In the genomic region with DNA sequence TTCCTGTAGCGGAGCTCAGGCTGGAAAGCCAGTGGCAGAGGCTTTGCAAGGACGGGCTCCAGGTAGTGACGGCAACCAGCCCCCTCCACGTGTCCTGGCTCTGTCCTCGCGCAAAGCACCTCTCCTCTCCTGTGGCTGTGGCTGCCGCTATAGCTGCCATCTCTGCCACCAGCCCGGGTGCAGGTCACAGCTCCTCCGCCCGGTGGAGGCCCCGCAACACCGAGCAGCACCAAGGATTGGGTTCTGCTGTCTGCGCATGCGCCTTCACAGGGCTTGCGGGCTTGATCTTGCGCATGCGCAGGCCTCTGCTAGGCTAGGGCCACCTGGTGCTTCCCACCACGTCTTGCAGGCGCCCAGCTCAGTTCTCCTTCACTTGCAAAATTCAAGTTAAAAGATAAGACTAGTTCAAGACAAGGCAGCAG, we compare ENCODE assay signal across 8 cellular contexts.
DNase-seq lines count a peak whose midpoint lies in the region; ATAC-seq and FAIRE-seq lines count a peak whose summit lies in the region.

No MANE protein-coding gene starts in this region.

- FAIRE-seq in HTR-8/SVneo (lab: Jason Lieb, UNC) = peak; percentile 64

- H3K27me3 Mint-ChIP-seq in activated naive CD8-positive, alpha-beta T cell treated with anti-CD3 and anti-CD28 coated beads, Interleukin-2, amount 10 ng/mL, durations not matched to agents 7 days and 5 days = no peaks in the 10 kb centered on the region
- H3K27me3 Mint-ChIP-seq in naive B cell = peaks cover 8 to 11% (median 10%) of the 10 kb centered on the region in 3 donors

- DNase-seq in AG08396 (ENCODE audit: low spot score) (peak; percentile 38), HTR-8/SVneo (ENCODE audit: insufficient read length, low spot score) (peak; percentile 85), naive B cell (peak; percentile 44), LoVo (ENCODE audit: low spot score) (no peak), mesenteric fat pad (ENCODE audit: low spot score) (no peak), cerebellar nuclear complex (lab: John Stamatoyannopoulos, UW) (no peak)
- DNase-seq in activated naive CD8-positive, alpha-beta T cell treated with anti-CD3 and anti-CD28 coated beads, Interleukin-2, amount 10 ng/mL, durations not matched to agents 7 days and 5 days = peak; percentile 60

- H3K4me1 Mint-ChIP-seq in activated naive CD8-positive, alpha-beta T cell treated with anti-CD3 and anti-CD28 coated beads, Interleukin-2, amount 10 ng/mL, durations not matched to agents 7 days and 5 days = no peaks in the 10 kb centered on the region
- no peaks in the 10 kb centered on the region for H3K4me1 Mint-ChIP-seq in naive B cell

- no peaks in the 10 kb centered on the region for H3K9me3 Mint-ChIP-seq in activated naive CD8-positive, alpha-beta T cell treated with anti-CD3 and anti-CD28 coated beads, Interleukin-2, amount 10 ng/mL, durations not matched to agents 7 days and 5 days
- H3K9me3 Mint-ChIP-seq in naive B cell = peaks cover 0 to 11% (median 3%) of the 10 kb centered on the region in 7 donors

- no peak overlapping the region for H3K27ac Mint-ChIP-seq in activated naive CD8-positive, alpha-beta T cell treated with anti-CD3 and anti-CD28 coated beads, Interleukin-2, amount 10 ng/mL, durations not matched to agents 7 days and 5 days
- H3K27ac Mint-ChIP-seq in naive B cell = peak overlapping the region in 1 of 6 donors; percentile 67

- POLR2A ChIA-PET in activated naive CD8-positive, alpha-beta T cell treated with anti-CD3 and anti-CD28 coated beads, Interleukin-2, amount 10 ng/mL, durations not matched to agents 7 days and 5 days (lab: Charles Lee) = no interaction called here

- no peaks in the 10 kb centered on the region for H3K36me3 Mint-ChIP-seq in activated naive CD8-positive, alpha-beta T cell treated with anti-CD3 and anti-CD28 coated beads, Interleukin-2, amount 10 ng/mL, durations not matched to agents 7 days and 5 days
- H3K36me3 Mint-ChIP-seq in naive B cell = peaks cover 0 to 5% of the 10 kb centered on the region in 2 donors

- ATAC-seq in activated naive CD8-positive, alpha-beta T cell treated with anti-CD3 and anti-CD28 coated beads, Interleukin-2, amount 10 ng/mL, durations not matched to agents 7 days and 5 days (ENCODE audit: low read depth) = peak; percentile 84
- ATAC-seq in naive B cell (ENCODE audit: low read depth in 2 of 2) (peak; percentile 76 to 86), HG03108 (IDR thresholded peaks at IDR 0.05; ENCODE audit: unreplicated experiment) (no peak)

- peak overlapping the region; percentile 53 for H3K4me3 Mint-ChIP-seq in activated naive CD8-positive, alpha-beta T cell treated with anti-CD3 and anti-CD28 coated beads, Interleukin-2, amount 10 ng/mL, durations not matched to agents 7 days and 5 days
- H3K4me3 Mint-ChIP-seq in naive B cell = peak overlapping the region in 3 of 8 donors; percentile 40 to 77 (median 57)

Comparison
In these comparisons a context has a peak if more than half of its experiments do, and no peak if none do; other contexts are left out.
1. DNase-seq: peak in AG08396 (single experiment), HTR-8/SVneo (single experiment), activated naive CD8-positive, alpha-beta T cell treated with anti-CD3 and anti-CD28 coated beads, Interleukin-2, amount 10 ng/mL, durations not matched to agents 7 days and 5 days (single experiment) and naive B cell (single experiment); none in LoVo (single experiment), mesenteric fat pad (single experiment) and cerebellar nuclear complex (0 of 2).